In genomic region chr2:69829243-69830044, GRCh38 we compare ENCODE assay signal across 8 cellular contexts. TPM values are rescaled to one million over a fixed set of nuclear protein-coding genes. Genes with fewer than 3 reads are reported as not detected.
DNase-seq lines count a peak whose midpoint lies in the region; ATAC-seq and TF ChIP-seq lines count a peak whose summit lies in the region.

Gene GMCL1, plus strand, starts transcription at chr2:69829660. Its CDS starts 233 bp downstream, at chr2:69829893.

- no peaks in the 10 kb centered on the region for H3K36me3 ChIP-seq in mucosa of descending colon (ENCODE audit: low read depth)

- ATAC-seq in GM21576 (IDR thresholded peaks at IDR 0.05; ENCODE audit: unreplicated experiment) (peak; percentile 88), mucosa of descending colon (peak; percentile 98)

- TF ChIP-seq CTCF in mucosa of descending colon (IDR thresholded peaks at IDR 0.05): peak; percentile 15

- intact Hi-C loops in mucosa of descending colon (cut with DNase I, micrococcal nuclease): no loop called here

- no peaks in the 10 kb centered on the region for H3K9me3 Mint-ChIP-seq in IgD-negative memory B cell

- H3K4me3 Mint-ChIP-seq in IgD-negative memory B cell: peak within 1 kb of the TSS; percentile 90 to 98 (median 92)

- peak within 1 kb of the TSS; percentile 82 for H3K27ac ChIP-seq in epithelial cell of prostate

- H3K27me3 Mint-ChIP-seq in IgD-negative memory B cell: no peaks in the 10 kb centered on the region

- peaks cover 18 to 21% (median 21%) of the 10 kb centered on the region in 3 donors for H3K4me1 Mint-ChIP-seq in IgD-negative memory B cell

- peak; percentile 89 for DNase-seq in DMS153 (lab: John Stamatoyannopoulos, UW)
- peak; percentile 95 for DNase-seq in OCI-M1 (lab: John Stamatoyannopoulos, UW)
- peak; percentile 99 for DNase-seq in activated T-cell treated with anti-CD3 and anti-CD28 coated beads for 24 hours (ENCODE audit: low read depth)
- DNase-seq in epithelial cell of prostate (ENCODE audit: low read depth, low spot score): peak; percentile 77
- DNase-seq in mucosa of descending colon: peak; percentile 98 to 99 (median 99)
- DNase-seq in stimulated activated CD8-positive, alpha-beta memory T cell treated with anti-CD3 and anti-CD28 coated beads, Interleukin-4, amount 100 ng/mL, for 1 hour (ENCODE audit: low read depth in 2 of 2, low spot score in 1 of 2): peak; percentile 94 to 98

- peaks cover 16% of the 10 kb centered on the region for H3K4me1 ChIP-seq in mucosa of descending colon (ENCODE audit: low read depth)

- H3K4me3 ChIP-seq in mucosa of descending colon: peak within 1 kb of the TSS; percentile 86

- peak within 1 kb of the TSS; percentile 77 to 96 (median 95) for H3K27ac Mint-ChIP-seq in IgD-negative memory B cell

- H3K36me3 Mint-ChIP-seq in IgD-negative memory B cell: peaks cover under 1% of the 10 kb centered on the region

- H3K9me3 ChIP-seq in mucosa of descending colon: no peaks in the 10 kb centered on the region

RNA-seq across cellular contexts. Expression of gene GMCL1, which starts in this region (rescaled TPM):
- 25.7 TPM for polyA plus RNA-seq in IgD-negative memory B cell
- total RNA-seq in mucosa of descending colon: 10 to 100 TPM; 13.5 to 30.2 (median 18.8) TPM

Comparison
In these comparisons a context has a peak if more than half of its experiments do, and no peak if none do; other contexts are left out.
1. Peak in every context shown above with its lines: DNase-seq, ATAC-seq, H3K4me3 ChIP-seq and H3K27ac ChIP-seq.